In the genomic region with DNA sequence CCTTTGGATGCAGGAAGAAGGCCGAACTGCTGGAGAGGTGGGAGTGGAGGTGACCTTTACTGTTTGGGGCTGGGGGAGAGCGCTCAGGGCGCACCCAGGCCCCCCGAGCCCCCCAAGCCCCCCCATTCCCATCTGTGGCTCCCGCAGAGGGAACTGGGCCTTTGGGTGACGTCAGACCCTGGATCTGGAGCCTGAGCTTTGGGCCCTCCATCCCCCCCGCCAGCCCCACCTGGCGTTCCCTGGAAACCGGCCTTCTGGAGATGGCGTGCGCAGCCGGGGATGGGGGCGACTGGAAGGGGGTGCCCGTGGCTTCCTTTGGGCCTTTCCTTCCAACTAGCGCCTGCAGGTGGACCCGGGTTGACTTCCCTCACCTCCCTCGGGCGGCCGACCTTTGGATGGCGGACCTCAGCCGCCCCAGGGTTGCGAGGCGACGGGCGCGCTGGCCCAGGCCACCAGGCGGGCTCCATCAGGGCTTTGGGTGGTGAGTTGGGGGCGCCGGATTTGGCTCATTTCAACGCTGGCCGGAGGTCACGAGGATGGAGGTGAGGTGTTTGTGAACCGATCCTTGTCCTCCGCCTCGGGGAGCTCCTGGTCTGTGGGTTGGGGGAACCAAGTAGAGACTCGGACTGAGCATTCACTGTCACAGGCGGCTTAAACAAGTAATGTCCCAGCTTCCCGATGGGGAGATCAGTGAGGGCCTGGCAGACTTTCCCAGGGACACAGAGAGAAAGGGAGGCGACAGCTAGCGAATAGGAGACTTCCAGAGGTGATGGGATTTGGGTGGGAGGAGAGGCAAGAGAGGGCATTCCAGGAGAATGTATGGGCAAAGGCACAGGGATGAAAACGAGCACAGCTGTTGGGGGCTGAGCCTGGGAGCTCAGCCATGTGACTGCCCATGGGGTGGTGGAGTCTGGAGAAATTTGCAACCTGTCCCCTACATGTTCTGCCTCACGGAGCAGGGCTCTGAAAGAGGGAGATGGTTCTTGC, we compare ENCODE assay signal across 8 cellular contexts. TPM values are rescaled to one million over a fixed set of nuclear protein-coding genes. Genes with fewer than 3 reads are reported as not detected.
DNase-seq lines count a peak whose midpoint lies in the region; ATAC-seq and TF ChIP-seq lines count a peak whose summit lies in the region.

No MANE protein-coding gene starts in this region.

- no peak overlapping the region for H2AK5ac ChIP-seq in neuronal stem cell (ENCODE audit: low read depth, low read length)

- no peak overlapping the region for H3K4ac ChIP-seq in neuronal stem cell (ENCODE audit: low read length)

- no peak overlapping the region for H3K27ac ChIP-seq in heart right ventricle
- no peak overlapping the region for H3K27ac ChIP-seq in neuronal stem cell (replicated peaks; ENCODE audit: low read length)

- no peak overlapping the region for H2BK12ac ChIP-seq in neuronal stem cell (ENCODE audit: low read length)

- H3K4me3 ChIP-seq in heart right ventricle (peak overlapping the region; percentile 55 to 78 (median 72)), neuronal stem cell (ENCODE audit: low read length in 2 of 2) (peak overlapping the region; percentile 93 to 95)

- no peak overlapping the region for H2BK15ac ChIP-seq in neuronal stem cell (ENCODE audit: low read length)

- H3K36me3 ChIP-seq in heart right ventricle (no peaks in the 10 kb centered on the region), neuronal stem cell (replicated peaks in 1 of 2; ENCODE audit: control insufficient read depth in 2 of 2, insufficient read depth in 2 of 2, low read length in 2 of 2) (no peaks in the 10 kb centered on the region)

- DNase-seq in heart right ventricle (no peak), Right ventricle myocardium inferior (ENCODE audit: missing footprints) (no peak), SK-N-DZ (ENCODE audit: low spot score) (peak; percentile 64), neuronal stem cell (ENCODE audit: low spot score) (peak; percentile 35), ureter (ENCODE audit: low spot score) (no peak), OCI-M1 (lab: John Stamatoyannopoulos, UW) (no peak)

- H3K27me3 ChIP-seq in heart right ventricle (peaks cover 0 to 39% (median 7%) of the 10 kb centered on the region in 7 donors), neuronal stem cell (ENCODE audit: control insufficient read depth in 3 of 3, insufficient read depth in 3 of 3, low read depth in 1 of 3, low read length in 3 of 3) (peaks cover 0 to 14% (median 0%) of the 10 kb centered on the region in 3 experiments)

- H4K91ac ChIP-seq in neuronal stem cell (ENCODE audit: low read depth, low read length, poor library complexity) = no peak overlapping the region

- no peak overlapping the region for H4K8ac ChIP-seq in neuronal stem cell (ENCODE audit: low read depth, low read length)

- intact Hi-C loops in heart right ventricle (cut with DNase I) (no loop called here), Right ventricle myocardium inferior (cut with DNase I) (no loop called here)

- ATAC-seq in heart right ventricle = peak in 5 of 8 donors; percentile 5 to 52 (median 31)
- no peak for ATAC-seq in Right ventricle myocardium inferior
- ATAC-seq in esophagus mucosa = peak; percentile 6
- no peak for ATAC-seq in HG02642 (IDR thresholded peaks at IDR 0.05; ENCODE audit: poor library complexity, unreplicated experiment)

- peak overlapping the region; percentile 90 for H3K23ac ChIP-seq in neuronal stem cell (ENCODE audit: low read depth, low read length, poor library complexity)

- WGBS in heart right ventricle, 2 donors = 8 to 9% methylated on average over 42 of the region's 42 CpGs
- WGBS in neuronal stem cell (ENCODE audit: extremely low coverage in 2 of 2, insufficient read length in 2 of 2, insufficient replicate concordance in 1 of 2), 2 donors = no CpG with 5 or more reads among the region's 42 CpGs

- H2BK5ac ChIP-seq in neuronal stem cell (ENCODE audit: low read length) = no peak overlapping the region

- H2BK120ac ChIP-seq in neuronal stem cell (ENCODE audit: low read depth, low read length) = no peak overlapping the region

- no peaks in the 10 kb centered on the region for H3K79me1 ChIP-seq in neuronal stem cell (ENCODE audit: low read depth, low read length)

- no peak for TF ChIP-seq CTCF in heart right ventricle (IDR thresholded peaks at IDR 0.05)

- H3K4me1 ChIP-seq in heart right ventricle (peaks cover 6 to 19% (median 12%) of the 10 kb centered on the region in 9 donors), neuronal stem cell (ENCODE audit: control insufficient read depth in 2 of 2, insufficient read depth in 1 of 2, low read depth in 1 of 2, low read length in 2 of 2) (peaks cover 2 to 6% of the 10 kb centered on the region in 2 donors)

- H3K18ac ChIP-seq in neuronal stem cell (ENCODE audit: low read length) = peak overlapping the region; percentile 89

- peak overlapping the region; percentile 89 for H3K4me2 ChIP-seq in neuronal stem cell (ENCODE audit: insufficient read depth, low read length, poor library complexity, severe bottlenecking)

- H3K14ac ChIP-seq in neuronal stem cell (ENCODE audit: low read length) = peak overlapping the region; percentile 87

- no peaks in the 10 kb centered on the region for H3K9me3 ChIP-seq in heart right ventricle
- peaks cover 0 to 8% of the 10 kb centered on the region in 2 donors for H3K9me3 ChIP-seq in neuronal stem cell (replicated peaks in 1 of 2; ENCODE audit: control insufficient read depth in 2 of 2, insufficient read depth in 1 of 2, low read depth in 1 of 2, low read length in 2 of 2)

- peak overlapping the region; percentile 91 for H3K9ac ChIP-seq in neuronal stem cell (ENCODE audit: low read depth, low read length, poor library complexity)

- peak overlapping the region; percentile 98 for H2AFZ ChIP-seq in neuronal stem cell (ENCODE audit: low read length)

RNA-seq across cellular contexts. Expression of a gene that starts 0.7 kb away (rescaled TPM):
- total RNA-seq in heart right ventricle = 1 to 10 TPM in 9 of 10 donors, under 1 TPM in 1; 0.55 to 7.5 (median 3.8) TPM
- polyA plus RNA-seq in heart right ventricle = 1 to 10 TPM in 1 of 2 donors, under 1 TPM in 1; 0.73 to 5.3 TPM
- 1.9 TPM for total RNA-seq in Right ventricle myocardium inferior
- 49.6 and 50.5 TPM in 2 replicates for polyA plus RNA-seq in SK-N-DZ (2014; cell fraction: cytosol; rRNA removed)
- polyA plus RNA-seq in SK-N-DZ (2014; cell fraction: nucleus; rRNA removed) = 80.5 and 89.5 TPM in 2 replicates
- total RNA-seq in esophagus mucosa = 0.84 TPM
- 28.0 TPM for polyA plus RNA-seq in neuronal stem cell (2013, experiment 1 of 2)
- 27.3 TPM for polyA plus RNA-seq in neuronal stem cell (2013, experiment 2 of 2)
- 21.0 TPM for total RNA-seq in ureter

RNA-seq across cellular contexts. Expression of a gene that starts 27.3 kb away (rescaled TPM):
- 10 to 100 TPM in 1 of 10 donors, 1 to 10 TPM in 9; 3.6 to 11.0 (median 5.8) TPM for total RNA-seq in heart right ventricle
- polyA plus RNA-seq in heart right ventricle = 10 to 100 TPM in 1 of 2 donors, 1 to 10 TPM in 1; 9.9 to 14.6 TPM
- total RNA-seq in Right ventricle myocardium inferior = 5.2 TPM
- polyA plus RNA-seq in SK-N-DZ (2014; cell fraction: cytosol; rRNA removed) = 20.4 and 33.5 TPM in 2 replicates
- polyA plus RNA-seq in SK-N-DZ (2014; cell fraction: nucleus; rRNA removed) = 23.3 and 50.7 TPM in 2 replicates
- 13.6 TPM for total RNA-seq in esophagus mucosa
- 6.1 TPM for polyA plus RNA-seq in neuronal stem cell (2013, experiment 1 of 2)
- polyA plus RNA-seq in neuronal stem cell (2013, experiment 2 of 2) = 6.0 TPM
- total RNA-seq in ureter = 23.4 TPM

RNA-seq across cellular contexts. Expression of a gene that starts 39.5 kb away (rescaled TPM):
- total RNA-seq in heart right ventricle (1 to 10 TPM in 7 of 10 donors, under 1 TPM in 3; 0.83 to 3.0 (median 1.3) TPM), Right ventricle myocardium inferior (2.7 TPM), esophagus mucosa (4.0 TPM), ureter (7.3 TPM)
- 1 to 10 TPM; 1.8 to 4.6 TPM for polyA plus RNA-seq in heart right ventricle
- 13.3 and 13.8 TPM in 2 replicates for polyA plus RNA-seq in SK-N-DZ (2014; cell fraction: cytosol; rRNA removed)
- polyA plus RNA-seq in SK-N-DZ (2014; cell fraction: nucleus; rRNA removed) = 6.0 and 7.1 TPM in 2 replicates
- polyA plus RNA-seq in neuronal stem cell (2013, experiment 1 of 2) = 4.1 TPM
- 4.0 TPM for polyA plus RNA-seq in neuronal stem cell (2013, experiment 2 of 2)

RNA-seq across cellular contexts. Expression of a gene that starts 58.2 kb away (rescaled TPM):
- total RNA-seq in heart right ventricle (1,000 to 10,000 TPM in 9 of 10 donors, 100 to 1,000 TPM in 1; 894 to 1,717 (median 1,286) TPM), Right ventricle myocardium inferior (1,490 TPM), esophagus mucosa (229 TPM), ureter (172 TPM)
- 1,000 to 10,000 TPM; 1,114 to 1,728 TPM for polyA plus RNA-seq in heart right ventricle
- polyA plus RNA-seq in SK-N-DZ (2014; cell fraction: cytosol; rRNA removed) = 284 and 377 TPM in 2 replicates
- 228 and 275 TPM in 2 replicates for polyA plus RNA-seq in SK-N-DZ (2014; cell fraction: nucleus; rRNA removed)
- 306 TPM for polyA plus RNA-seq in neuronal stem cell (2013, experiment 1 of 2)
- 291 TPM for polyA plus RNA-seq in neuronal stem cell (2013, experiment 2 of 2)

Comparison
In these comparisons a context has a peak if more than half of its experiments do, and no peak if none do; other contexts are left out.
1. ATAC-seq: peak in heart right ventricle (5 of 8) and esophagus mucosa (single experiment); none in Right ventricle myocardium inferior (single experiment) and HG02642 (single experiment).
2. DNase-seq: peak in SK-N-DZ (single experiment) and neuronal stem cell (single experiment); none in heart right ventricle (0 of 2), Right ventricle myocardium inferior (single experiment), ureter (single experiment) and OCI-M1 (single experiment).